Comparison of ENCODE assay signal across 10 cellular contexts in the genomic region with DNA sequence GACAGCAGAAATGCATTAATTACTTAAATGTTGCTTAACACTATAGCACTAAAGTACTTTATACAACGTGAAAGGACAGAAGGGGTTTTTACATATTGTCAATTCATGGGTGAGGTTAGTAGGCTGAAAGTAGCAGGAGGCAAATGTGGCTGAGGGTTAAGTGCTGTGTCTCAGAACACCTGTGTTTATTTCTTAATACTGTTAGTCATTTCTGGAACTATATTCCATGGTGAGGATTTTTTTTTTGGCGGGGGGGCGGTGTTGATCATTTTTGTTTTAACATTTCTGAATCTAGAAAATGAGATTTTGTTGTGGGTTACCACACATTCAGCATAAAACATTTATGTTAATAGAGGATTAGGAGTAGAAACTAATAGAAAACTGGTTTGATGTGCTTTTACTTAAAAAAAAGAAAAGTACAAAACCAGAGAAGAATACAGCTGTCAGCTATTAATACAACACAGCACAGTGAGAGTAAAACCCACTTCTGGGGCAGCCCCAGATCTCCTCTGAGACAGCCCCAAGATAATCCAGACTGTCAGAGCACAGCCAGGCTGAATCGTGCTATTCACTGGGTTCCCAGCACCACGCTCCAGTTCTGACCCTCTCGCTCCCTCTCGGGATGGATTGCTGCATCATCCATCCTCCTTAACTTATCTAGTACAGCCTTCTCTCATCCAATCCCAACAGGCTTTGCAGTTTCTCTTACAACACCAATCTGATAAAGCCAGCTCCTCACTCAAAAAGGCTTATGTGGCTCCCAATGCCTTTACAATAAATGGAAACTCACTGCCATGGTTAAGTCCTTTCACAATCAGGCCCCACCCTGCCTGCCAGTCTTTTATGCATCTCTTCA.
A peak's percentile ranks its signal among the peaks of the same experiment; 100 is the strongest.
DNase-seq lines count a peak whose midpoint lies in the region; ATAC-seq and TF ChIP-seq lines count a peak whose summit lies in the region.
"Had no signal": no experiment of that assay in that cellular context is flagged by ENCODE, and none has a peak within 500 bp of the region (broad histone marks: within the 10 kb centered on the region; RNA-seq: fewer than 3 reads in every experiment).

No MANE protein-coding gene starts in this region.

- no peaks in the 10 kb centered on the region for H3K36me3 Mint-ChIP-seq in stimulated activated effector memory CD8-positive, alpha-beta T cell treated with anti-CD3 and anti-CD28 coated beads, Interleukin-12 subunit alpha, Interleukin-12 subunit beta, amount 100 ng/mL, for 72 hours
- no peaks in the 10 kb centered on the region for H3K36me3 Mint-ChIP-seq in chondrocyte (ENCODE audit: low read depth)
- H3K36me3 Mint-ChIP-seq: activated naive CD4-positive, alpha-beta T cell treated with anti-CD3 and anti-CD28 coated beads, Interleukin-2, amount 10 ng/mL, durations not matched to agents 7 days and 5 days had no signal

- ATAC-seq in GM18511 (IDR thresholded peaks at IDR 0.05; ENCODE audit: unreplicated experiment) (peak; percentile 80), GM21367 (IDR thresholded peaks at IDR 0.05; ENCODE audit: unreplicated experiment) (peak; percentile 53), HG02981 (IDR thresholded peaks at IDR 0.05; ENCODE audit: unreplicated experiment) (peak; percentile 67)
- no peak for ATAC-seq in stimulated activated effector memory CD8-positive, alpha-beta T cell treated with anti-CD3 and anti-CD28 coated beads, Interleukin-12 subunit alpha, Interleukin-12 subunit beta, amount 100 ng/mL, for 72 hours

- DNase-seq in OCI-M1 (lab: John Stamatoyannopoulos, UW) (peak; percentile 79), chondrocyte (ENCODE audit: low spot score) (no peak), DMS79 (lab: John Stamatoyannopoulos, UW) (no peak), DMS114 treated with DMSO at 0.1 percent for 48 hours (lab: John Stamatoyannopoulos, UW; ENCODE audit: unreplicated experiment) (no peak)
- DNase-seq in stimulated activated effector memory CD8-positive, alpha-beta T cell treated with anti-CD3 and anti-CD28 coated beads, Interleukin-12 subunit alpha, Interleukin-12 subunit beta, amount 100 ng/mL, for 72 hours (ENCODE audit: low spot score in 2 of 2): no peak
- DNase-seq: activated naive CD4-positive, alpha-beta T cell treated with anti-CD3 and anti-CD28 coated beads, Interleukin-2, amount 10 ng/mL, durations not matched to agents 7 days and 5 days; NCI-H2081 had no signal

- peaks cover 6% of the 10 kb centered on the region for H3K9me3 Mint-ChIP-seq in stimulated activated effector memory CD8-positive, alpha-beta T cell treated with anti-CD3 and anti-CD28 coated beads, Interleukin-12 subunit alpha, Interleukin-12 subunit beta, amount 100 ng/mL, for 72 hours
- H3K9me3 Mint-ChIP-seq in chondrocyte (ENCODE audit: low read depth): no peaks in the 10 kb centered on the region
- H3K9me3 Mint-ChIP-seq: activated naive CD4-positive, alpha-beta T cell treated with anti-CD3 and anti-CD28 coated beads, Interleukin-2, amount 10 ng/mL, durations not matched to agents 7 days and 5 days had no signal

- no peak overlapping the region for H3K27ac Mint-ChIP-seq in stimulated activated effector memory CD8-positive, alpha-beta T cell treated with anti-CD3 and anti-CD28 coated beads, Interleukin-12 subunit alpha, Interleukin-12 subunit beta, amount 100 ng/mL, for 72 hours
- no peak overlapping the region for H3K27ac Mint-ChIP-seq in chondrocyte (ENCODE audit: unreplicated experiment)
- H3K27ac Mint-ChIP-seq: activated naive CD4-positive, alpha-beta T cell treated with anti-CD3 and anti-CD28 coated beads, Interleukin-2, amount 10 ng/mL, durations not matched to agents 7 days and 5 days had no signal

- H3K4me3 Mint-ChIP-seq in stimulated activated effector memory CD8-positive, alpha-beta T cell treated with anti-CD3 and anti-CD28 coated beads, Interleukin-12 subunit alpha, Interleukin-12 subunit beta, amount 100 ng/mL, for 72 hours: no peak overlapping the region
- H3K4me3 Mint-ChIP-seq in chondrocyte (ENCODE audit: unreplicated experiment): no peak overlapping the region
- H3K4me3 Mint-ChIP-seq: activated naive CD4-positive, alpha-beta T cell treated with anti-CD3 and anti-CD28 coated beads, Interleukin-2, amount 10 ng/mL, durations not matched to agents 7 days and 5 days had no signal

- H3K27me3 Mint-ChIP-seq in chondrocyte (ENCODE audit: low read depth): peaks cover 27% of the 10 kb centered on the region
- H3K27me3 Mint-ChIP-seq: activated naive CD4-positive, alpha-beta T cell treated with anti-CD3 and anti-CD28 coated beads, Interleukin-2, amount 10 ng/mL, durations not matched to agents 7 days and 5 days had no signal

- no peaks in the 10 kb centered on the region for H3K4me1 Mint-ChIP-seq in stimulated activated effector memory CD8-positive, alpha-beta T cell treated with anti-CD3 and anti-CD28 coated beads, Interleukin-12 subunit alpha, Interleukin-12 subunit beta, amount 100 ng/mL, for 72 hours
- H3K4me1 Mint-ChIP-seq in chondrocyte (ENCODE audit: low read depth): peaks cover 2% of the 10 kb centered on the region
- H3K4me1 Mint-ChIP-seq: activated naive CD4-positive, alpha-beta T cell treated with anti-CD3 and anti-CD28 coated beads, Interleukin-2, amount 10 ng/mL, durations not matched to agents 7 days and 5 days had no signal

- no peak for TF ChIP-seq CTCF in chondrocyte (IDR thresholded peaks at IDR 0.05)
